ENCODE assay signal across 9 cellular contexts in genomic region chr22:16824718-16825687, GRCh38. TPM values are rescaled to one million over a fixed set of nuclear protein-coding genes. Genes with fewer than 3 reads are reported as not detected.
DNase-seq lines count a peak whose midpoint lies in the region; ATAC-seq and TF ChIP-seq lines count a peak whose summit lies in the region.
"Had no signal": no experiment of that assay in that cellular context is flagged by ENCODE, and none has a peak within 500 bp of the region (broad histone marks: within the 10 kb centered on the region; RNA-seq: fewer than 3 reads in every experiment).

XKR3 (minus strand) TSS chr22:16825411; CDS start chr22:16808073, 17,338 bp downstream.

- ATAC-seq in GM21786 (IDR thresholded peaks at IDR 0.05; ENCODE audit: unreplicated experiment): peak; percentile 52
- no peak for ATAC-seq in HG03460 (IDR thresholded peaks at IDR 0.05; ENCODE audit: unreplicated experiment)

- TF ChIP-seq CTCF in Peyer's patch (IDR thresholded peaks at IDR 0.05) (no peak), GM10248 (IDR thresholded peaks at IDR 0.05; ENCODE audit: control extremely low read depth, extremely low read depth, low read depth, missing control alignments) (no peak)

- no peak for TF ChIP-seq POLR2A in Peyer's patch (IDR thresholded peaks at IDR 0.05)

- peak within 1 kb of the TSS; percentile 49 to 86 (median 64) for H3K4me2 ChIP-seq in BLaER1 treated with 17β-estradiol and CSF1 and Interleukin-3, amounts not matched to agents 10 nM and 100 nM

- POLR2A ChIA-PET in GM10248 (lab: Yijun Ruan, JAX): no interaction called here

- H3K27me3 ChIP-seq in BLaER1 treated with 17β-estradiol and CSF1 and Interleukin-3, amounts not matched to agents 10 nM and 100 nM: no peaks in the 10 kb centered on the region
- H3K27me3 ChIP-seq in Peyer's patch: no peaks in the 10 kb centered on the region
- H3K27me3 ChIP-seq: heart right ventricle had no signal

- peaks cover 14 to 23% (median 15%) of the 10 kb centered on the region in 10 experiments for H3K4me1 ChIP-seq in BLaER1 treated with 17β-estradiol and CSF1 and Interleukin-3, amounts not matched to agents 10 nM and 100 nM
- H3K4me1 ChIP-seq in Peyer's patch: no peaks in the 10 kb centered on the region

- CTCF ChIA-PET in GM10248 (lab: Yijun Ruan, JAX): no interaction called here

- H3K36me3 ChIP-seq in BLaER1 treated with 17β-estradiol and CSF1 and Interleukin-3, amounts not matched to agents 10 nM and 100 nM: no peaks in the 10 kb centered on the region
- H3K36me3 ChIP-seq in Peyer's patch: no peaks in the 10 kb centered on the region
- H3K36me3 ChIP-seq: heart right ventricle had no signal

- peak within 1 kb of the TSS in 3 of 11 experiments; percentile 6 to 37 (median 12); a peak in 3 of 22 replicates for H3K9ac ChIP-seq in BLaER1 treated with 17β-estradiol and CSF1 and Interleukin-3, amounts not matched to agents 10 nM and 100 nM

- no peaks in the 10 kb centered on the region for H4K20me1 ChIP-seq in BLaER1 treated with 17β-estradiol and CSF1 and Interleukin-3, amounts not matched to agents 10 nM and 100 nM

- no peaks in the 10 kb centered on the region for H3K9me3 ChIP-seq in BLaER1 treated with 17β-estradiol and CSF1 and Interleukin-3, amounts not matched to agents 10 nM and 100 nM (replicated peaks in 1 of 11)
- peaks cover 0 to 4% (median 0%) of the 10 kb centered on the region in 4 donors for H3K9me3 ChIP-seq in Peyer's patch

- peak within 1 kb of the TSS in 4 of 10 experiments; percentile 6 to 34 (median 7); a peak in 6 of 20 replicates for H3K4me3 ChIP-seq in BLaER1 treated with 17β-estradiol and CSF1 and Interleukin-3, amounts not matched to agents 10 nM and 100 nM
- H3K4me3 ChIP-seq in Peyer's patch: no peak within 1 kb of the TSS

- DNase-seq in OCI-M1 (lab: John Stamatoyannopoulos, UW) (peak; percentile 91), foreskin melanocyte (peak; percentile 7), Peyer's patch (no peak), GM19238 (ENCODE audit: insufficient read length, low spot score) (no peak), GM10248 (ENCODE audit: extremely low spot score) (no peak)
- DNase-seq: heart right ventricle had no signal

- peak within 1 kb of the TSS; percentile 49 to 73 (median 59) for H3K27ac ChIP-seq in BLaER1 treated with 17β-estradiol and CSF1 and Interleukin-3, amounts not matched to agents 10 nM and 100 nM
- no peak within 1 kb of the TSS for H3K27ac ChIP-seq in Peyer's patch

RNA-seq across cellular contexts. Expression of gene XKR3, which starts in this region (rescaled TPM):
- not detected for total RNA-seq in Peyer's patch
- total RNA-seq: heart right ventricle had no signal

Comparison
In these comparisons a context has a peak if more than half of its experiments do, and no peak if none do; other contexts are left out.
1. H3K27ac ChIP-seq: peak in BLaER1 treated with 17β-estradiol and CSF1 and Interleukin-3, amounts not matched to agents 10 nM and 100 nM (11 of 11); none in Peyer's patch (0 of 4).
2. DNase-seq: peak in OCI-M1 (single experiment) and foreskin melanocyte (single experiment); none in Peyer's patch (0 of 3), GM19238 (single experiment) and GM10248 (single experiment).